In the genomic region with DNA sequence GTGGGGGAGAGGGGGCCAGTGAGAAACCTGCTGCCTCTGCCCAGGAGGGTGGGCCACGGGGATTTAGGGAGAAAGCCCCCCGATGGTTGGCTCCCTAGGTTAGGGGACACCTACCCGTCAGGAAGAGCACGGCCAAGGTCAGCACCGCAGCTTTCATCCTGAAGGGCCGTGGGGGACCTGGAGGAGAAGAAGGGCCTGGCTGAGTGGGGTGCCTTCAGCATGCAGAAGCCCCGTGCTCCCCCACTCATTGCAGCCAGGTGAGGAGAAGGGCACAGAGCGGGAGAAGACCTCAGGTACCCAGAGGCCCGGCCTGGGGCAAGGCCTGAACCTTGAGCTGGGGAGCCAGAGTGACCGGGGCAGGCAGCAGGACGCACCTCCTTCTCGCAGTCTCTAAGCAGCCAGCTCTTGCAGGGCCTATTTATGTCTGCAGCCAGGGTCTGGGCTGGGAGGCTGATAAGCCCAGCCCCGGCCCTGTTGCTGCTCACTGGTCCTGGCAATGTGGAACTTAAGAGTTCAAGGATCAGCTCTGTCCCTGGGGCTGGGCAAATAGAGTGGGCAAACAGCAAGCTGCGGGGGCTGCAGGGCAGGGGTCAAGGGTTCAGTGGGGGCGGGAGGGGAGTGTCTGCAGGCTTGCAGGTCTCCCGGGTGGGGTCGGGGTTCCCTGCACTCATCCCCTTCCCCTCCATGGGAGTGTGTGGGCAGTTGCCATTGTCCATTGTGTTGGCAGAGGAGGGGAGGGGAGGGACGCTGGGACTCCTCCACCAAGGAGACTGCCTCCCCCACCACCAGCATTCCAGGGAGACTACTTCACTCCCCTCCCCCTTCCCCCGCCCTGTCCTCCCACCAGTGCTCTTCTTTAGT, we compare ENCODE assay signal across 1 cellular context.
TF ChIP-seq lines count a peak whose summit lies in the region.

A gene (minus strand): TSS at position 392 of the 861 bp plus-strand sequence. CDS start 235 bp downstream, at position 157.

TF ChIP-seq in HepG2, 621 proteins besides CTCF, POLR2A, EP300 and RAD21 (continued from another document and continues in another):
- TF ChIP-seq, protein P1, sequence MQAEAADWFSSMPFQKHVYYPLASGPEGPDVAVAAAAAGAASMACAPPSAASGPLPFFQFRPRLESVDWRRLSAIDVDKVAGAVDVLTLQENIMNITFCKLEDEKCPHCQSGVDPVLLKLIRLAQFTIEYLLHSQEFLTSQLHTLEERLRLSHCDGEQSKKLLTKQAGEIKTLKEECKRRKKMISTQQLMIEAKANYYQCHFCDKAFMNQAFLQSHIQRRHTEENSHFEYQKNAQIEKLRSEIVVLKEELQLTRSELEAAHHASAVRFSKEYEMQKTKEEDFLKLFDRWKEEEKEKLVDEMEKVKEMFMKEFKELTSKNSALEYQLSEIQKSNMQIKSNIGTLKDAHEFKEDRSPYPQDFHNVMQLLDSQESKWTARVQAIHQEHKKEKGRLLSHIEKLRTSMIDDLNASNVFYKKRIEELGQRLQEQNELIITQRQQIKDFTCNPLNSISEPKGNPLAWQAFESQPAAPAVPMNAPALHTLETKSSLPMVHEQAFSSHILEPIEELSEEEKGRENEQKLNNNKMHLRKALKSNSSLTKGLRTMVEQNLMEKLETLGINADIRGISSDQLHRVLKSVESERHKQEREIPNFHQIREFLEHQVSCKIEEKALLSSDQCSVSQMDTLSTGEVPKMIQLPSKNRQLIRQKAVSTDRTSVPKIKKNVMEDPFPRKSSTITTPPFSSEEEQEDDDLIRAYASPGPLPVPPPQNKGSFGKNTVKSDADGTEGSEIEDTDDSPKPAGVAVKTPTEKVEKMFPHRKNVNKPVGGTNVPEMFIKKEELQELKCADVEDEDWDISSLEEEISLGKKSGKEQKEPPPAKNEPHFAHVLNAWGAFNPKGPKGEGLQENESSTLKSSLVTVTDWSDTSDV (CRISPR knock-in tag; IDR thresholded peaks at IDR 0.05): 0 out of 2 replicates have a peak, but pooled peaks have one; percentile 40
- TF ChIP-seq ZNF253 (CRISPR knock-in tag; IDR thresholded peaks at IDR 0.05; ENCODE audit: borderline replicate concordance) (0 out of 2 replicates have a peak, but pooled peaks have one; percentile 63), ZNF501 (CRISPR knock-in tag; IDR thresholded peaks at IDR 0.05) (peak; percentile 64; the same call in 1 of the 2 replicates), PCBP1 (IDR thresholded peaks at IDR 0.05; ENCODE audit: borderline replicate concordance, low read depth, low read length) (peak; percentile 78; the same call in 1 of the 2 replicates), ZNF431 (CRISPR knock-in tag; IDR thresholded peaks at IDR 0.05; ENCODE audit: borderline replicate concordance, low read depth) (peak; percentile 81; the same call in 1 of the 2 replicates), SOX13 (IDR thresholded peaks at IDR 0.05) (no peak; the same call in 1 of the 2 replicates), SOX13 (CRISPR knock-in tag; conservative IDR thresholded peaks at IDR 0.05 in 1 of 2, IDR thresholded peaks at IDR 0.05 in 1 of 2) (peak in 1 of 2 experiments; percentile 99; a peak in 2 of 4 replicates), JUNB (CRISPR knock-in tag; IDR thresholded peaks at IDR 0.05; ENCODE audit: borderline replicate concordance) (peak; percentile 61; the same call in 1 of the 2 replicates), FOXK2 (IDR thresholded peaks at IDR 0.05) (peak; percentile 89), ZNF232 (CRISPR knock-in tag; IDR thresholded peaks at IDR 0.05; ENCODE audit: borderline replicate concordance) (peak; percentile 56; the same call in 1 of the 2 replicates), ZNF567 (CRISPR knock-in tag; IDR thresholded peaks at IDR 0.05; ENCODE audit: borderline replicate concordance) (0 out of 2 replicates have a peak, but pooled peaks have one; percentile 31), BHLHE40 (IDR thresholded peaks at IDR 0.05; ENCODE audit: low read length) (0 out of 2 replicates have a peak, but pooled peaks have one; percentile 8), SIX4 (CRISPR knock-in tag; IDR thresholded peaks at IDR 0.05) (no peak; the same call in 1 of the 2 replicates), YEATS4 (CRISPR knock-in tag; IDR thresholded peaks at IDR 0.05; ENCODE audit: borderline replicate concordance) (peak; percentile 85; the same call in 1 of the 2 replicates), RFXAP (CRISPR knock-in tag; IDR thresholded peaks at IDR 0.05; ENCODE audit: borderline replicate concordance) (peak; percentile 83), REPIN1 (CRISPR knock-in tag; IDR thresholded peaks at IDR 0.05; ENCODE audit: borderline replicate concordance, low read depth) (peak; percentile 98), KLF12 (CRISPR knock-in tag; IDR thresholded peaks at IDR 0.05; ENCODE audit: borderline replicate concordance) (peak; percentile 67; the same call in 1 of the 2 replicates), EHMT2 (IDR thresholded peaks at IDR 0.05; ENCODE audit: borderline replicate concordance, low read depth, low read length) (no peak), TARDBP (CRISPR knock-in tag; IDR thresholded peaks at IDR 0.05) (peak; percentile 98), ZSCAN22 (CRISPR knock-in tag; IDR thresholded peaks at IDR 0.05) (0 out of 2 replicates have a peak, but pooled peaks have one; percentile 50), NR2F2 (IDR thresholded peaks at IDR 0.05; ENCODE audit: borderline replicate concordance, low read depth) (no peak), RARG (CRISPR knock-in tag; IDR thresholded peaks at IDR 0.05; ENCODE audit: low read depth) (no peak), ZNF367 (CRISPR knock-in tag; IDR thresholded peaks at IDR 0.05; ENCODE audit: borderline replicate concordance) (no peak), THYN1 (CRISPR knock-in tag; IDR thresholded peaks at IDR 0.05; ENCODE audit: borderline replicate concordance, low read depth) (peak; percentile 68; the same call in 1 of the 2 replicates), TOE1 (CRISPR knock-in tag; IDR thresholded peaks at IDR 0.05) (0 out of 2 replicates have a peak, but pooled peaks have one; percentile 51), U2AF1 (optimal IDR thresholded peaks at IDR 0.05; ENCODE audit: low read depth, low read length) (peak; percentile 39)
- TF ChIP-seq, protein P2, sequence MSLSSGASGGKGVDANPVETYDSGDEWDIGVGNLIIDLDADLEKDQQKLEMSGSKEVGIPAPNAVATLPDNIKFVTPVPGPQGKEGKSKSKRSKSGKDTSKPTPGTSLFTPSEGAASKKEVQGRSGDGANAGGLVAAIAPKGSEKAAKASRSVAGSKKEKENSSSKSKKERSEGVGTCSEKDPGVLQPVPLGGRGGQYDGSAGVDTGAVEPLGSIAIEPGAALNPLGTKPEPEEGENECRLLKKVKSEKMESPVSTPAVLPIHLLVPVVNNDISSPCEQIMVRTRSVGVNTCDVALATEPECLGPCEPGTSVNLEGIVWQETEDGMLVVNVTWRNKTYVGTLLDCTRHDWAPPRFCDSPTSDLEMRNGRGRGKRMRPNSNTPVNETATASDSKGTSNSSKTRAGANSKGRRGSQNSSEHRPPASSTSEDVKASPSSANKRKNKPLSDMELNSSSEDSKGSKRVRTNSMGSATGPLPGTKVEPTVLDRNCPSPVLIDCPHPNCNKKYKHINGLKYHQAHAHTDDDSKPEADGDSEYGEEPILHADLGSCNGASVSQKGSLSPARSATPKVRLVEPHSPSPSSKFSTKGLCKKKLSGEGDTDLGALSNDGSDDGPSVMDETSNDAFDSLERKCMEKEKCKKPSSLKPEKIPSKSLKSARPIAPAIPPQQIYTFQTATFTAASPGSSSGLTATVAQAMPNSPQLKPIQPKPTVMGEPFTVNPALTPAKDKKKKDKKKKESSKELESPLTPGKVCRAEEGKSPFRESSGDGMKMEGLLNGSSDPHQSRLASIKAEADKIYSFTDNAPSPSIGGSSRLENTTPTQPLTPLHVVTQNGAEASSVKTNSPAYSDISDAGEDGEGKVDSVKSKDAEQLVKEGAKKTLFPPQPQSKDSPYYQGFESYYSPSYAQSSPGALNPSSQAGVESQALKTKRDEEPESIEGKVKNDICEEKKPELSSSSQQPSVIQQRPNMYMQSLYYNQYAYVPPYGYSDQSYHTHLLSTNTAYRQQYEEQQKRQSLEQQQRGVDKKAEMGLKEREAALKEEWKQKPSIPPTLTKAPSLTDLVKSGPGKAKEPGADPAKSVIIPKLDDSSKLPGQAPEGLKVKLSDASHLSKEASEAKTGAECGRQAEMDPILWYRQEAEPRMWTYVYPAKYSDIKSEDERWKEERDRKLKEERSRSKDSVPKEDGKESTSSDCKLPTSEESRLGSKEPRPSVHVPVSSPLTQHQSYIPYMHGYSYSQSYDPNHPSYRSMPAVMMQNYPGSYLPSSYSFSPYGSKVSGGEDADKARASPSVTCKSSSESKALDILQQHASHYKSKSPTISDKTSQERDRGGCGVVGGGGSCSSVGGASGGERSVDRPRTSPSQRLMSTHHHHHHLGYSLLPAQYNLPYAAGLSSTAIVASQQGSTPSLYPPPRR (CRISPR knock-in tag; IDR thresholded peaks at IDR 0.05; ENCODE audit: borderline replicate concordance): peak; percentile 96; the same call in 1 of the 2 replicates
- TF ChIP-seq, protein P3, sequence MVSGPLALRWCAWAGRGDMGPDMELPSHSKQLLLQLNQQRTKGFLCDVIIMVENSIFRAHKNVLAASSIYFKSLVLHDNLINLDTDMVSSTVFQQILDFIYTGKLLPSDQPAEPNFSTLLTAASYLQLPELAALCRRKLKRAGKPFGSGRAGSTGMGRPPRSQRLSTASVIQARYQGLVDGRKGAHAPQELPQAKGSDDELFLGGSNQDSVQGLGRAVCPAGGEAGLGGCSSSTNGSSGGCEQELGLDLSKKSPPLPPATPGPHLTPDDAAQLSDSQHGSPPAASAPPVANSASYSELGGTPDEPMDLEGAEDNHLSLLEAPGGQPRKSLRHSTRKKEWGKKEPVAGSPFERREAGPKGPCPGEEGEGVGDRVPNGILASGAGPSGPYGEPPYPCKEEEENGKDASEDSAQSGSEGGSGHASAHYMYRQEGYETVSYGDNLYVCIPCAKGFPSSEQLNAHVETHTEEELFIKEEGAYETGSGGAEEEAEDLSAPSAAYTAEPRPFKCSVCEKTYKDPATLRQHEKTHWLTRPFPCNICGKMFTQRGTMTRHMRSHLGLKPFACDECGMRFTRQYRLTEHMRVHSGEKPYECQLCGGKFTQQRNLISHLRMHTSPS (CRISPR knock-in tag; IDR thresholded peaks at IDR 0.05; ENCODE audit: low read depth): peak; percentile 87
- TF ChIP-seq, protein P4, sequence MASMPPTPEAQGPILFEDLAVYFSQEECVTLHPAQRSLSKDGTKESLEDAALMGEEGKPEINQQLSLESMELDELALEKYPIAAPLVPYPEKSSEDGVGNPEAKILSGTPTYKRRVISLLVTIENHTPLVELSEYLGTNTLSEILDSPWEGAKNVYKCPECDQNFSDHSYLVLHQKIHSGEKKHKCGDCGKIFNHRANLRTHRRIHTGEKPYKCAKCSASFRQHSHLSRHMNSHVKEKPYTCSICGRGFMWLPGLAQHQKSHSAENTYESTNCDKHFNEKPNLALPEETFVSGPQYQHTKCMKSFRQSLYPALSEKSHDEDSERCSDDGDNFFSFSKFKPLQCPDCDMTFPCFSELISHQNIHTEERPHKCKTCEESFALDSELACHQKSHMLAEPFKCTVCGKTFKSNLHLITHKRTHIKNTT (CRISPR knock-in tag; IDR thresholded peaks at IDR 0.05): no peak
- TF ChIP-seq, protein P5, sequence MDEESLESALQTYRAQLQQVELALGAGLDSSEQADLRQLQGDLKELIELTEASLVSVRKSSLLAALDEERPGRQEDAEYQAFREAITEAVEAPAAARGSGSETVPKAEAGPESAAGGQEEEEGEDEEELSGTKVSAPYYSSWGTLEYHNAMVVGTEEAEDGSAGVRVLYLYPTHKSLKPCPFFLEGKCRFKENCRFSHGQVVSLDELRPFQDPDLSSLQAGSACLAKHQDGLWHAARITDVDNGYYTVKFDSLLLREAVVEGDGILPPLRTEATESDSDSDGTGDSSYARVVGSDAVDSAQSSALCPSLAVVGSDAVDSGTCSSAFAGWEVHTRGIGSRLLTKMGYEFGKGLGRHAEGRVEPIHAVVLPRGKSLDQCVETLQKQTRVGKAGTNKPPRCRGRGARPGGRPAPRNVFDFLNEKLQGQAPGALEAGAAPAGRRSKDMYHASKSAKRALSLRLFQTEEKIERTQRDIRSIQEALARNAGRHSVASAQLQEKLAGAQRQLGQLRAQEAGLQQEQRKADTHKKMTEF (CRISPR knock-in tag; IDR thresholded peaks at IDR 0.05): peak; percentile 92
- TF ChIP-seq, protein P6, sequence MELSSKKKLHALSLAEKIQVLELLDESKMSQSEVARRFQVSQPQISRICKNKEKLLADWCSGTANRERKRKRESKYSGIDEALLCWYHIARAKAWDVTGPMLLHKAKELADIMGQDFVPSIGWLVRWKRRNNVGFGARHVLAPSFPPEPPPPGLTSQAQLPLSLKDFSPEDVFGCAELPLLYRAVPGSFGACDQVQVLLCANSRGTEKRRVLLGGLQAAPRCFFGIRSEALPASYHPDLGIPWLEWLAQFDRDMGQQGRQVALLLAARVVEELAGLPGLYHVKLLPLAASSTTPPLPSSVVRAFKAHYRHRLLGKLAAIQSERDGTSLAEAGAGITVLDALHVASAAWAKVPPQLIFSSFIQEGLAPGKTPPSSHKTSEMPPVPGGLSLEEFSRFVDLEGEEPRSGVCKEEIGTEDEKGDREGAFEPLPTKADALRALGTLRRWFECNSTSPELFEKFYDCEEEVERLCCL (CRISPR knock-in tag; IDR thresholded peaks at IDR 0.05; ENCODE audit: borderline replicate concordance): 0 out of 2 replicates have a peak, but pooled peaks have one; percentile 19
- TF ChIP-seq, protein P7, sequence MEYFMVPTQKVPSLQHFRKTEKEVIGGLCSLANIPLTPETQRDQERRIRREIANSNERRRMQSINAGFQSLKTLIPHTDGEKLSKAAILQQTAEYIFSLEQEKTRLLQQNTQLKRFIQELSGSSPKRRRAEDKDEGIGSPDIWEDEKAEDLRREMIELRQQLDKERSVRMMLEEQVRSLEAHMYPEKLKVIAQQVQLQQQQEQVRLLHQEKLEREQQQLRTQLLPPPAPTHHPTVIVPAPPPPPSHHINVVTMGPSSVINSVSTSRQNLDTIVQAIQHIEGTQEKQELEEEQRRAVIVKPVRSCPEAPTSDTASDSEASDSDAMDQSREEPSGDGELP (IDR thresholded peaks at IDR 0.05; ENCODE audit: borderline replicate concordance, low read depth): peak; percentile 75; the same call in 1 of the 2 replicates
- TF ChIP-seq, protein P8, sequence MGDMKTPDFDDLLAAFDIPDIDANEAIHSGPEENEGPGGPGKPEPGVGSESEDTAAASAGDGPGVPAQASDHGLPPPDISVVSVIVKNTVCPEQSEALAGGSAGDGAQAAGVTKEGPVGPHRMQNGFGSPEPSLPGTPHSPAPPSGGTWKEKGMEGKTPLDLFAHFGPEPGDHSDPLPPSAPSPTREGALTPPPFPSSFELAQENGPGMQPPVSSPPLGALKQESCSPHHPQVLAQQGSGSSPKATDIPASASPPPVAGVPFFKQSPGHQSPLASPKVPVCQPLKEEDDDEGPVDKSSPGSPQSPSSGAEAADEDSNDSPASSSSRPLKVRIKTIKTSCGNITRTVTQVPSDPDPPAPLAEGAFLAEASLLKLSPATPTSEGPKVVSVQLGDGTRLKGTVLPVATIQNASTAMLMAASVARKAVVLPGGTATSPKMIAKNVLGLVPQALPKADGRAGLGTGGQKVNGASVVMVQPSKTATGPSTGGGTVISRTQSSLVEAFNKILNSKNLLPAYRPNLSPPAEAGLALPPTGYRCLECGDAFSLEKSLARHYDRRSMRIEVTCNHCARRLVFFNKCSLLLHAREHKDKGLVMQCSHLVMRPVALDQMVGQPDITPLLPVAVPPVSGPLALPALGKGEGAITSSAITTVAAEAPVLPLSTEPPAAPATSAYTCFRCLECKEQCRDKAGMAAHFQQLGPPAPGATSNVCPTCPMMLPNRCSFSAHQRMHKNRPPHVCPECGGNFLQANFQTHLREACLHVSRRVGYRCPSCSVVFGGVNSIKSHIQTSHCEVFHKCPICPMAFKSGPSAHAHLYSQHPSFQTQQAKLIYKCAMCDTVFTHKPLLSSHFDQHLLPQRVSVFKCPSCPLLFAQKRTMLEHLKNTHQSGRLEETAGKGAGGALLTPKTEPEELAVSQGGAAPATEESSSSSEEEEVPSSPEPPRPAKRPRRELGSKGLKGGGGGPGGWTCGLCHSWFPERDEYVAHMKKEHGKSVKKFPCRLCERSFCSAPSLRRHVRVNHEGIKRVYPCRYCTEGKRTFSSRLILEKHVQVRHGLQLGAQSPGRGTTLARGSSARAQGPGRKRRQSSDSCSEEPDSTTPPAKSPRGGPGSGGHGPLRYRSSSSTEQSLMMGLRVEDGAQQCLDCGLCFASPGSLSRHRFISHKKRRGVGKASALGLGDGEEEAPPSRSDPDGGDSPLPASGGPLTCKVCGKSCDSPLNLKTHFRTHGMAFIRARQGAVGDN (CRISPR knock-in tag; IDR thresholded peaks at IDR 0.05): peak; percentile 88
